Comparison of ENCODE assay signal across 8 cellular contexts in genomic region chr3:32428092-32429068, GRCh38. TPM values are rescaled to one million over a fixed set of nuclear protein-coding genes. Genes with fewer than 3 reads are reported as not detected.
DNase-seq lines count a peak whose midpoint lies in the region; ATAC-seq and TF ChIP-seq lines count a peak whose summit lies in the region.

No MANE protein-coding gene starts in this region.

- no peak overlapping the region for H3K4me3 Mint-ChIP-seq in osteocyte (ENCODE audit: unreplicated experiment)

- no peaks in the 10 kb centered on the region for H3K27me3 Mint-ChIP-seq in osteocyte (ENCODE audit: unreplicated experiment)

- H3K4me1 Mint-ChIP-seq in osteocyte (ENCODE audit: unreplicated experiment) = peaks cover 41% of the 10 kb centered on the region

- no peaks in the 10 kb centered on the region for H3K9me3 Mint-ChIP-seq in osteocyte (ENCODE audit: unreplicated experiment)

- no peak for TF ChIP-seq CTCF in osteocyte (IDR thresholded peaks at IDR 0.05)

- peak; percentile 30 to 39 for ATAC-seq in activated CD4-positive, CD25-positive, alpha-beta regulatory T cell treated with anti-CD3 and anti-CD28 coated beads, Interleukin-2, amount 50 U/mL, for 24 hours
- ATAC-seq in HG02870 (IDR thresholded peaks at IDR 0.05; ENCODE audit: unreplicated experiment) (peak; percentile 73), HG02970 (IDR thresholded peaks at IDR 0.05; ENCODE audit: low FRiP score, unreplicated experiment) (no peak)

- DNase-seq in activated CD4-positive, CD25-positive, alpha-beta regulatory T cell treated with anti-CD3 and anti-CD28 coated beads, Interleukin-2, amount 50 U/mL, for 72 hours = no peak
- peak in 3 of 5 donors; percentile 34 to 61 (median 40) for DNase-seq in T-helper 1 cell
- peak; percentile 59 for DNase-seq in osteocyte (ENCODE audit: extremely low spot score, unreplicated experiment)
- DNase-seq in NCI-H526 (lab: John Stamatoyannopoulos, UW) = no peak
- no peak for DNase-seq in NCI-H1436 (lab: John Stamatoyannopoulos, UW)

- H3K27ac Mint-ChIP-seq in osteocyte (ENCODE audit: unreplicated experiment) = peak overlapping the region; percentile 45

- no peaks in the 10 kb centered on the region for H3K36me3 Mint-ChIP-seq in osteocyte (ENCODE audit: unreplicated experiment)

RNA-seq across cellular contexts. Expression of gene CMTM7, which starts 36.7 kb away (rescaled TPM):
- total RNA-seq in osteocyte = 14.7 and 17.8 TPM in 2 replicates

Comparison
In these comparisons a context has a peak if more than half of its experiments do, and no peak if none do; other contexts are left out.
1. DNase-seq: peak in T-helper 1 cell (3 of 5) and osteocyte (single experiment); none in activated CD4-positive, CD25-positive, alpha-beta regulatory T cell treated with anti-CD3 and anti-CD28 coated beads, Interleukin-2, amount 50 U/mL, for 72 hours (single experiment), NCI-H526 (0 of 2) and NCI-H1436 (single experiment).